In genomic region chr21:5128257-5128656, GRCh38 we compare ENCODE assay signal across 8 cellular contexts.
A peak's percentile ranks its signal among the peaks of the same experiment; 100 is the strongest.
DNase-seq lines count a peak whose midpoint lies in the region; ATAC-seq lines count a peak whose summit lies in the region.
"Not testable (repeated sequence)": the region's sequence is repeated elsewhere in the genome, so short reads cannot be mapped to it uniquely, and the experiment has no call there.

No MANE protein-coding gene starts in this region.

- H3K36me3 ChIP-seq in CD4-positive, CD25-positive, alpha-beta regulatory T cell (ENCODE audit: control insufficient read depth, insufficient read depth, low read length), result not testable (repeated sequence)

- not testable (repeated sequence) for H3K36me3 Mint-ChIP-seq in CD4-positive, CD25-positive, alpha-beta regulatory T cell; T-helper 1 cell treated with Interleukin-12 subunit alpha and Interleukin-12 subunit beta and Interleukin-4 antibody, amounts not matched to agents 30 μg/mL and 1 μg/mL, for 36 hours (ENCODE audit: low read depth); activated naive CD8-positive, alpha-beta T cell; natural killer cell treated with Interleukin-12 subunit alpha and Interleukin-12 subunit beta and Interleukin-15 and Interleukin-18, amount 100 ng/mL, for 72 hours

- H3K9me3 ChIP-seq in CD4-positive, CD25-positive, alpha-beta regulatory T cell (ENCODE audit: control insufficient read depth in 2 of 2, low read length in 2 of 2), result not testable (repeated sequence)

- not testable (repeated sequence) for H3K4me3 ChIP-seq in CD4-positive, CD25-positive, alpha-beta regulatory T cell (ENCODE audit: low read depth, low read length)

- not testable (repeated sequence) for H3K27me3 Mint-ChIP-seq in CD4-positive, CD25-positive, alpha-beta regulatory T cell; T-helper 1 cell treated with Interleukin-12 subunit alpha and Interleukin-12 subunit beta and Interleukin-4 antibody, amounts not matched to agents 30 μg/mL and 1 μg/mL, for 36 hours (ENCODE audit: low read depth); activated naive CD8-positive, alpha-beta T cell; natural killer cell treated with Interleukin-12 subunit alpha and Interleukin-12 subunit beta and Interleukin-15 and Interleukin-18, amount 100 ng/mL, for 72 hours

- H3K4me1 ChIP-seq in CD4-positive, CD25-positive, alpha-beta regulatory T cell (ENCODE audit: control insufficient read depth, insufficient read depth, low read length, poor library complexity, severe bottlenecking), result not testable (repeated sequence)

- not testable (repeated sequence) for H3K4me1 Mint-ChIP-seq in CD4-positive, CD25-positive, alpha-beta regulatory T cell; T-helper 1 cell treated with Interleukin-12 subunit alpha and Interleukin-12 subunit beta and Interleukin-4 antibody, amounts not matched to agents 30 μg/mL and 1 μg/mL, for 36 hours (ENCODE audit: low read depth); activated naive CD8-positive, alpha-beta T cell (ENCODE audit: low read depth); natural killer cell treated with Interleukin-12 subunit alpha and Interleukin-12 subunit beta and Interleukin-15 and Interleukin-18, amount 100 ng/mL, for 72 hours (ENCODE audit: low read depth in 2 of 2)

- peak overlapping the region; percentile 23 for H3K27ac ChIP-seq in CD4-positive, CD25-positive, alpha-beta regulatory T cell (ENCODE audit: insufficient read depth, low read length, poor library complexity, severe bottlenecking)

- peak; percentile 93 to 98 (median 97) for DNase-seq in CD4-positive, CD25-positive, alpha-beta regulatory T cell
- peak; percentile 85 for DNase-seq in globus pallidus (ENCODE audit: low spot score)
- DNase-seq in natural killer cell treated with Interleukin-12 subunit alpha and Interleukin-12 subunit beta and Interleukin-15 and Interleukin-18, amount 100 ng/mL, for 72 hours (ENCODE audit: low spot score), result peak; percentile 97
- peak; percentile 87 to 98 (median 96) for DNase-seq in stimulated activated CD4-positive, alpha-beta T cell treated with anti-CD3 and anti-CD28 coated beads, TNF-alpha, amount 100 ng/mL, for 48 hours (ENCODE audit: low read depth in 3 of 3)

- H3K27ac Mint-ChIP-seq in CD4-positive, CD25-positive, alpha-beta regulatory T cell; T-helper 1 cell treated with Interleukin-12 subunit alpha and Interleukin-12 subunit beta and Interleukin-4 antibody, amounts not matched to agents 30 μg/mL and 1 μg/mL, for 36 hours; activated naive CD8-positive, alpha-beta T cell; natural killer cell treated with Interleukin-12 subunit alpha and Interleukin-12 subunit beta and Interleukin-15 and Interleukin-18, amount 100 ng/mL, for 72 hours: not testable (repeated sequence)

- not testable (repeated sequence) for H3K27me3 ChIP-seq in CD4-positive, CD25-positive, alpha-beta regulatory T cell (ENCODE audit: control insufficient read depth, insufficient read depth, low read length)

- peak overlapping the region; percentile 51 to 73 (median 60) for H3K4me3 Mint-ChIP-seq in CD4-positive, CD25-positive, alpha-beta regulatory T cell
- peak overlapping the region; percentile 28 for H3K4me3 Mint-ChIP-seq in T-helper 1 cell treated with Interleukin-12 subunit alpha and Interleukin-12 subunit beta and Interleukin-4 antibody, amounts not matched to agents 30 μg/mL and 1 μg/mL, for 36 hours
- H3K4me3 Mint-ChIP-seq in activated naive CD8-positive, alpha-beta T cell, result peak overlapping the region; percentile 58
- not testable (repeated sequence) for H3K4me3 Mint-ChIP-seq in natural killer cell treated with Interleukin-12 subunit alpha and Interleukin-12 subunit beta and Interleukin-15 and Interleukin-18, amount 100 ng/mL, for 72 hours

- H3K9me3 Mint-ChIP-seq in CD4-positive, CD25-positive, alpha-beta regulatory T cell; T-helper 1 cell treated with Interleukin-12 subunit alpha and Interleukin-12 subunit beta and Interleukin-4 antibody, amounts not matched to agents 30 μg/mL and 1 μg/mL, for 36 hours; activated naive CD8-positive, alpha-beta T cell (ENCODE audit: low read depth); natural killer cell treated with Interleukin-12 subunit alpha and Interleukin-12 subunit beta and Interleukin-15 and Interleukin-18, amount 100 ng/mL, for 72 hours: not testable (repeated sequence)

- peak; percentile 92 to 93 for ATAC-seq in CD4-positive, CD25-positive, alpha-beta regulatory T cell (ENCODE audit: low read depth in 2 of 2)
- ATAC-seq in GM21447 (IDR thresholded peaks at IDR 0.05; ENCODE audit: unreplicated experiment), result peak; percentile 85
- peak; percentile 81 for ATAC-seq in HG03442 (IDR thresholded peaks at IDR 0.05; ENCODE audit: unreplicated experiment)
- peak; percentile 96 to 97 for ATAC-seq in natural killer cell treated with Interleukin-12 subunit alpha and Interleukin-12 subunit beta and Interleukin-15 and Interleukin-18, amount 100 ng/mL, for 72 hours
